Comparison of ENCODE assay signal across 25 cellular contexts in genomic region chr7:117143580-117143979, GRCh38.
A peak's percentile ranks its signal among the peaks of the same experiment; 100 is the strongest.
DNase-seq lines count a peak whose midpoint lies in the region; ATAC-seq and TF ChIP-seq lines count a peak whose summit lies in the region.
"Had no signal": no experiment of that assay in that cellular context is flagged by ENCODE, and none has a peak within 500 bp of the region (broad histone marks: within the 10 kb centered on the region; RNA-seq: fewer than 3 reads in every experiment).

No MANE protein-coding gene starts in this region.

- no peak overlapping the region for H3K9ac ChIP-seq in GM23248
- H3K9ac ChIP-seq in PC-3 (ENCODE audit: low read length), result no peak overlapping the region
- H3K9ac ChIP-seq in mammary epithelial cell (ENCODE audit: insufficient read depth, low read length), result no peak overlapping the region

- H3K79me2 ChIP-seq in GM23248 (ENCODE audit: insufficient read depth) (no peaks in the 10 kb centered on the region), PC-3 (ENCODE audit: low read length) (no peaks in the 10 kb centered on the region), mammary epithelial cell (ENCODE audit: insufficient read depth, low read length) (no peaks in the 10 kb centered on the region)

- dilution Hi-C loops in mammary epithelial cell (cut with HindIII; ENCODE audit: low sequenced_read_pairs), result no loop called here

- H2AFZ ChIP-seq in GM23248, result no peak overlapping the region
- H2AFZ ChIP-seq in PC-3 (ENCODE audit: low read length), result no peak overlapping the region
- H2AFZ ChIP-seq in mammary epithelial cell (ENCODE audit: low read depth, low read length), result no peak overlapping the region

- no peak overlapping the region for H3K4me2 ChIP-seq in GM23248 (ENCODE audit: unreplicated experiment)
- no peak overlapping the region for H3K4me2 ChIP-seq in PC-3 (ENCODE audit: low read length)
- no peak overlapping the region for H3K4me2 ChIP-seq in mammary epithelial cell (ENCODE audit: insufficient read depth, low read depth, low read length)

- in situ Hi-C loops in GM23248 (cut with MboI) (no loop called here), mammary epithelial cell (cut with MboI; ENCODE audit: low sequenced_read_pairs in 2 of 2) (no loop called here)

- H3K9me2 ChIP-seq in GM23248 (ENCODE audit: insufficient read depth), result no peaks in the 10 kb centered on the region
- no peaks in the 10 kb centered on the region for H3K9me2 ChIP-seq in PC-3 (replicated peaks; ENCODE audit: low read length)

- no peak for TF ChIP-seq CTCF in PC-3 (conservative IDR thresholded peaks at IDR 0.05; ENCODE audit: low read depth, low read length)
- no peak for TF ChIP-seq CTCF in mammary epithelial cell (conservative IDR thresholded peaks at IDR 0.05 in 1 of 2, IDR thresholded peaks at IDR 0.05 in 1 of 2; ENCODE audit: extremely low read depth in 1 of 2, insufficient read depth in 1 of 2, low read depth in 1 of 2, low read length in 2 of 2)
- no peak for TF ChIP-seq CTCF in thyroid gland (IDR thresholded peaks at IDR 0.05)
- no peak for TF ChIP-seq CTCF in stomach (IDR thresholded peaks at IDR 0.05)

- DNase-seq in GM23248, result peak; percentile 70
- DNase-seq in PC-3, result peak; percentile 65
- peak; percentile 68 for DNase-seq in mammary epithelial cell
- DNase-seq in lung microvascular endothelial cell (ENCODE audit: low read depth in 2 of 2), result peak; percentile 8 to 67
- DNase-seq in thyroid gland, result no peak
- no peak for DNase-seq in stomach
- no peak for DNase-seq in activated CD4-positive, alpha-beta T cell treated with anti-CD3 and anti-CD28 coated beads for 4 hours
- DNase-seq in activated CD8-positive, alpha-beta memory T cell treated with anti-CD3 and anti-CD28 coated beads, Interleukin-2, amount 10 ng/mL, durations not matched to agents 7 days and 5 days, result no peak
- DNase-seq: activated CD4-positive, alpha-beta T cell treated with anti-CD3 and anti-CD28 coated beads for 36 hours; activated CD8-positive, alpha-beta memory T cell treated with anti-CD3 and anti-CD28 coated beads, Interleukin-2, amount 50 U/mL, for 4 hours; activated naive CD8-positive, alpha-beta T cell treated with anti-CD3 and anti-CD28 coated beads, Interleukin-2, amount 10 ng/mL, durations not matched to agents 7 days and 5 days; CD4-positive, CD25-positive, alpha-beta regulatory T cell; gastrocnemius medialis; left colon; MG63; NCI-H1417 treated with DMSO at 0.1 percent for 48 hours; NCI-H524; nephron progenitor cell; posterior cingulate gyrus; Right ventricle myocardium superior; tibial artery had no signal

- H3K27ac ChIP-seq in GM23248, result no peak overlapping the region
- H3K27ac ChIP-seq in PC-3 (ENCODE audit: low read length), result peak overlapping the region; percentile 22; the same call in 1 of the 2 replicates
- no peak overlapping the region for H3K27ac ChIP-seq in mammary epithelial cell (ENCODE audit: insufficient read depth, low read depth, low read length)
- H3K27ac ChIP-seq in thyroid gland, result no peak overlapping the region
- no peak overlapping the region for H3K27ac ChIP-seq in stomach
- H3K27ac ChIP-seq: gastrocnemius medialis, tibial artery had no signal

- H3K27me3 Mint-ChIP-seq in activated CD8-positive, alpha-beta memory T cell treated with anti-CD3 and anti-CD28 coated beads, Interleukin-2, amount 10 ng/mL, durations not matched to agents 7 days and 5 days, result no peaks in the 10 kb centered on the region
- H3K27me3 Mint-ChIP-seq: activated CD4-positive, alpha-beta T cell treated with anti-CD3 and anti-CD28 coated beads for 36 hours; activated naive CD8-positive, alpha-beta T cell treated with anti-CD3 and anti-CD28 coated beads, Interleukin-2, amount 10 ng/mL, durations not matched to agents 7 days and 5 days; CD4-positive, CD25-positive, alpha-beta regulatory T cell; dendritic cell treated with granulocyte-macrophage colony-stimulating factor and Interleukin-4, amounts not matched to agents 40 ng/mL and 50 ng/mL, for 4 days; stimulated activated memory B cell treated with anti-CD40 and anti-IgM and Interleukin-4, amounts not matched to agents 10 μg/mL and 1 μg/mL and 100 μg/mL, for 72 hours had no signal

- H3F3A ChIP-seq in GM23248 (ENCODE audit: insufficient read depth) (no peaks in the 10 kb centered on the region), PC-3 (ENCODE audit: low read length, unreplicated experiment) (no peaks in the 10 kb centered on the region)

- no peak overlapping the region for H3K4me3 Mint-ChIP-seq in activated CD8-positive, alpha-beta memory T cell treated with anti-CD3 and anti-CD28 coated beads, Interleukin-2, amount 10 ng/mL, durations not matched to agents 7 days and 5 days
- H3K4me3 Mint-ChIP-seq: activated CD4-positive, alpha-beta T cell treated with anti-CD3 and anti-CD28 coated beads for 36 hours; activated naive CD8-positive, alpha-beta T cell treated with anti-CD3 and anti-CD28 coated beads, Interleukin-2, amount 10 ng/mL, durations not matched to agents 7 days and 5 days; CD4-positive, CD25-positive, alpha-beta regulatory T cell; dendritic cell treated with granulocyte-macrophage colony-stimulating factor and Interleukin-4, amounts not matched to agents 40 ng/mL and 50 ng/mL, for 4 days; nephron progenitor cell; stimulated activated memory B cell treated with anti-CD40 and anti-IgM and Interleukin-4, amounts not matched to agents 10 μg/mL and 1 μg/mL and 100 μg/mL, for 72 hours had no signal

- peaks cover 4% of the 10 kb centered on the region for H3K4me1 Mint-ChIP-seq in activated CD8-positive, alpha-beta memory T cell treated with anti-CD3 and anti-CD28 coated beads, Interleukin-2, amount 10 ng/mL, durations not matched to agents 7 days and 5 days
- H3K4me1 Mint-ChIP-seq: stimulated activated memory B cell treated with anti-CD40 and anti-IgM and Interleukin-4, amounts not matched to agents 10 μg/mL and 1 μg/mL and 100 μg/mL, for 72 hours had no signal

- no peak overlapping the region for H3K4me3 ChIP-seq in GM23248
- H3K4me3 ChIP-seq in PC-3 (ENCODE audit: low read length), result no peak overlapping the region
- no peak overlapping the region for H3K4me3 ChIP-seq in mammary epithelial cell (replicated peaks in 1 of 3; ENCODE audit: insufficient read depth in 1 of 3, low read depth in 2 of 3, low read length in 3 of 3)
- no peak overlapping the region for H3K4me3 ChIP-seq in thyroid gland (replicated peaks in 1 of 3)
- no peak overlapping the region for H3K4me3 ChIP-seq in stomach
- H3K4me3 ChIP-seq: gastrocnemius medialis, HAP-1, MG63, tibial artery had no signal

- no TSS peak for BruUV-seq in PC-3 (replicated peaks; lab: Mats Ljungman, UMichigan)
- BruUV-seq in mammary epithelial cell (replicated peaks; lab: Mats Ljungman, UMichigan), result no TSS peak

- H3K9me3 Mint-ChIP-seq in activated CD8-positive, alpha-beta memory T cell treated with anti-CD3 and anti-CD28 coated beads, Interleukin-2, amount 10 ng/mL, durations not matched to agents 7 days and 5 days (ENCODE audit: low read depth), result no peaks in the 10 kb centered on the region
- H3K9me3 Mint-ChIP-seq: activated naive CD8-positive, alpha-beta T cell treated with anti-CD3 and anti-CD28 coated beads, Interleukin-2, amount 10 ng/mL, durations not matched to agents 7 days and 5 days; activated T-helper 2 cell treated with anti-CD3 and anti-CD28 coated beads, Interferon-gamma antibody, Interleukin-2, Interleukin-4, amounts not matched to agents 10 μg/mL and 5 μg/mL and 100 μg/mL, durations not matched to agents 14 hours and 24 hours and 36 hours; CD4-positive, CD25-positive, alpha-beta regulatory T cell; dendritic cell treated with granulocyte-macrophage colony-stimulating factor and Interleukin-4, amounts not matched to agents 40 ng/mL and 50 ng/mL, for 4 days; nephron progenitor cell; stimulated activated memory B cell treated with anti-CD40 and anti-IgM and Interleukin-4, amounts not matched to agents 10 μg/mL and 1 μg/mL and 100 μg/mL, for 72 hours had no signal

- H3K9me3 ChIP-seq in GM23248 (ENCODE audit: low read depth) (no peaks in the 10 kb centered on the region), PC-3 (ENCODE audit: low read length) (no peaks in the 10 kb centered on the region), mammary epithelial cell (replicated peaks; ENCODE audit: insufficient read depth, low read length) (no peaks in the 10 kb centered on the region), thyroid gland (no peaks in the 10 kb centered on the region), stomach (no peaks in the 10 kb centered on the region)
- H3K9me3 ChIP-seq: gastrocnemius medialis, HAP-1, MG63, tibial artery had no signal

- H3K36me3 Mint-ChIP-seq in activated CD8-positive, alpha-beta memory T cell treated with anti-CD3 and anti-CD28 coated beads, Interleukin-2, amount 10 ng/mL, durations not matched to agents 7 days and 5 days, result peaks cover 1% of the 10 kb centered on the region

- H4K20me1 ChIP-seq in GM23248 (ENCODE audit: insufficient read depth), result no peaks in the 10 kb centered on the region
- H4K20me1 ChIP-seq in PC-3 (ENCODE audit: low read length), result no peaks in the 10 kb centered on the region
- H4K20me1 ChIP-seq in mammary epithelial cell (ENCODE audit: insufficient read depth, low read length), result no peaks in the 10 kb centered on the region

- peak; percentile 93 for ATAC-seq in PC-3
- no peak for ATAC-seq in activated CD8-positive, alpha-beta memory T cell treated with anti-CD3 and anti-CD28 coated beads, Interleukin-2, amount 10 ng/mL, durations not matched to agents 7 days and 5 days
- ATAC-seq: activated CD4-positive, alpha-beta T cell treated with anti-CD3 and anti-CD28 coated beads for 36 hours; gastrocnemius medialis; left colon; stimulated activated memory B cell treated with anti-CD40 and anti-IgM and Interleukin-4, amounts not matched to agents 10 μg/mL and 1 μg/mL and 100 μg/mL, for 72 hours had no signal

- TF ChIP-seq EP300 in stomach (IDR thresholded peaks at IDR 0.05), result no peak

- H3K36me3 ChIP-seq in GM23248 (ENCODE audit: low read depth), result no peaks in the 10 kb centered on the region; the same call in 1 of the 2 replicates
- no peaks in the 10 kb centered on the region for H3K36me3 ChIP-seq in PC-3 (ENCODE audit: low read depth, low read length)
- H3K36me3 ChIP-seq in mammary epithelial cell (ENCODE audit: insufficient read depth, low read length), result no peaks in the 10 kb centered on the region
- H3K36me3 ChIP-seq in thyroid gland, result no peaks in the 10 kb centered on the region
- peaks cover 0 to 29% (median 17%) of the 10 kb centered on the region in 4 donors for H3K36me3 ChIP-seq in stomach
- H3K36me3 ChIP-seq: HAP-1, MG63 had no signal

- H3K27ac Mint-ChIP-seq in activated CD8-positive, alpha-beta memory T cell treated with anti-CD3 and anti-CD28 coated beads, Interleukin-2, amount 10 ng/mL, durations not matched to agents 7 days and 5 days, result no peak overlapping the region
- H3K27ac Mint-ChIP-seq: activated naive CD8-positive, alpha-beta T cell treated with anti-CD3 and anti-CD28 coated beads, Interleukin-2, amount 10 ng/mL, durations not matched to agents 7 days and 5 days; dendritic cell treated with granulocyte-macrophage colony-stimulating factor and Interleukin-4, amounts not matched to agents 40 ng/mL and 50 ng/mL, for 4 days; stimulated activated memory B cell treated with anti-CD40 and anti-IgM and Interleukin-4, amounts not matched to agents 10 μg/mL and 1 μg/mL and 100 μg/mL, for 72 hours had no signal

- 54 to 60% methylated on average over 2 of the region's 2 CpGs for WGBS in GM23248 (ENCODE audit: low coverage in 1 of 2, low lambda C conversion rate in 2 of 2, missing lambda C conversion rate in 2 of 2), 2 experiments
- WGBS in mammary epithelial cell (ENCODE audit: low coverage, missing lambda C conversion rate), result 43% methylated on average over 2 of the region's 2 CpGs
- 85 to 86% methylated on average over 2 of the region's 2 CpGs for WGBS in thyroid gland, 2 donors
- WGBS in stomach, 5 donors, result 86 to 96% (median 92%) methylated on average over 2 of the region's 2 CpGs

- TF ChIP-seq POLR2A in thyroid gland (IDR thresholded peaks at IDR 0.05) (no peak), stomach (IDR thresholded peaks at IDR 0.05) (no peak)

- intact Hi-C loops in PC-3 (cut with micrococcal nuclease), result no loop called here
- intact Hi-C loops in mammary epithelial cell (cut with micrococcal nuclease), result no loop called here
- intact Hi-C loops in thyroid gland (cut with DNase I), result no loop called here
- intact Hi-C loops in stomach (cut with DNase I; ENCODE audit: low total_unique reads), result no loop called here

- POLR2A ChIA-PET in PC-3 (lab: Charles Lee; ENCODE audit: unreplicated experiment), result no interaction called here

- CTCF ChIA-PET in PC-3 (lab: Charles Lee) (no interaction called here), mammary epithelial cell (lab: Charles Lee; ENCODE audit: low non-redundant PET) (no interaction called here)
- CTCF ChIA-PET in activated CD8-positive, alpha-beta memory T cell treated with anti-CD3 and anti-CD28 coated beads, Interleukin-2, amount 10 ng/mL, durations not matched to agents 7 days and 5 days (lab: Charles Lee), result no interaction called here

- H3K4me1 ChIP-seq in GM23248 (ENCODE audit: insufficient read depth) (peaks cover 10% of the 10 kb centered on the region), PC-3 (ENCODE audit: insufficient read depth, low read length) (peaks cover 17% of the 10 kb centered on the region), mammary epithelial cell (ENCODE audit: insufficient read depth, low read length) (peaks cover 12% of the 10 kb centered on the region), thyroid gland (no peaks in the 10 kb centered on the region), stomach (peaks cover 0 to under 1% (median 0%) of the 10 kb centered on the region in 4 donors)
- H3K4me1 ChIP-seq: gastrocnemius medialis, HAP-1 had no signal

- H3K27me3 ChIP-seq in GM23248 (replicated peaks; ENCODE audit: insufficient read depth), result no peaks in the 10 kb centered on the region
- no peaks in the 10 kb centered on the region for H3K27me3 ChIP-seq in PC-3 (ENCODE audit: low read length)
- no peaks in the 10 kb centered on the region for H3K27me3 ChIP-seq in mammary epithelial cell (ENCODE audit: insufficient read depth, low read length)
- H3K27me3 ChIP-seq in thyroid gland, result no peaks in the 10 kb centered on the region
- H3K27me3 ChIP-seq in stomach, result no peaks in the 10 kb centered on the region
- H3K27me3 ChIP-seq: gastrocnemius medialis, MG63, tibial artery had no signal

Comparison
In these comparisons a context has a peak if more than half of its experiments do, and no peak if none do; other contexts are left out.
1. DNase-seq: peak in GM23248 (single experiment), PC-3 (single experiment), mammary epithelial cell (single experiment) and lung microvascular endothelial cell (2 of 2); none in thyroid gland (0 of 2), stomach (single experiment), activated CD4-positive, alpha-beta T cell treated with anti-CD3 and anti-CD28 coated beads for 4 hours (0 of 2) and activated CD8-positive, alpha-beta memory T cell treated with anti-CD3 and anti-CD28 coated beads, Interleukin-2, amount 10 ng/mL, durations not matched to agents 7 days and 5 days (single experiment).